ENCODE assay signal across 33 cellular contexts in genomic region chr4:71070015-71070414, GRCh38.
"Had no signal": no experiment of that assay in that cellular context is flagged by ENCODE, and none has a peak within 500 bp of the region (broad histone marks: within the 10 kb centered on the region; RNA-seq: fewer than 3 reads in every experiment).

No MANE protein-coding gene starts in this region.

- H3K36me3 ChIP-seq: MG63 had no signal

- H3K27me3 ChIP-seq: MG63 had no signal

- H3K4me3 ChIP-seq: MG63 had no signal

- H3K9me3 ChIP-seq: MG63 had no signal

- DNase-seq: Karpas-422, MG63, MM.1S, MV-4-11, NCI-H1048, NCI-H1092, NCI-H1092 treated with DMSO at 0.1 percent for 48 hours, NCI-H1105, NCI-H1105 treated with DMSO at 0.1 percent for 48 hours, NCI-H1417, NCI-H1417 treated with DMSO at 0.1 percent for 48 hours, NCI-H1436, NCI-H1436 treated with DMSO at 0.1 percent for 48 hours, NCI-H146, NCI-H1694, NCI-H1694 treated with DMSO at 0.1 percent for 48 hours, NCI-H187, NCI-H187 treated with DMSO at 0.1 percent for 48 hours, NCI-H1930, NCI-H2029, NCI-H2029 treated with DMSO at 0.1 percent for 48 hours, NCI-H2081, NCI-H2081 treated with DMSO at 0.1 percent for 48 hours, NCI-H2107, NCI-H2171, NCI-H2171 treated with DMSO at 0.1 percent for 48 hours, NCI-H2227 treated with DMSO at 0.1 percent for 48 hours, NCI-H226, NCI-H345, NCI-H446, NCI-H446 treated with DMSO at 0.1 percent for 48 hours, NCI-H510A, NCI-H510A treated with DMSO at 0.1 percent for 48 hours had no signal
